30 cellular contexts compared by ENCODE assay signal in the genomic region with DNA sequence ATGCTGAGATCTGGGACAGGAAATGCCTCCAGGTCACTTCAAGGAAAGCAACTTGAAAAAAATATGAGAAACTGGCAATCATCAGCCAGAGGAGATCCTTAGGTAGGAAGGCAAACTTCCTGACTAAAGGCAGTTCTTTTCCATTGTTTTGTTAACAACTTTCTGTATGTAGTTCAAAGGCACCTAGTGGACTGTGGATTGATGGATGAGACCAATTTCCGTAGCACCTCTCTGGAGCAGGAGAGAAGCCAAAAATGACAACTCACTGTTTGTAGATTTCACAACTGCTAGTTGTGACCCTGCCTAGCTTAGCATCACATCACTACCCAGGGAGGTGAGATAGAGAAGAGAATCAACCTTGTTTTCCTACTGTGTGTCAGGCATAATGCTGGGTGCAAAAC. TPM values are rescaled to one million over a fixed set of nuclear protein-coding genes. Genes with fewer than 3 reads are reported as not detected.
DNase-seq lines count a peak whose midpoint lies in the region; ATAC-seq, FAIRE-seq and TF ChIP-seq lines count a peak whose summit lies in the region.
"Had no signal": no experiment of that assay in that cellular context is flagged by ENCODE, and none has a peak within 500 bp of the region (broad histone marks: within the 10 kb centered on the region; RNA-seq: fewer than 3 reads in every experiment).

No MANE protein-coding gene starts in this region.

- H3K9ac ChIP-seq in H1 (replicated peaks in 1 of 4; ENCODE audit: extremely low read depth in 1 of 4, low read depth in 3 of 4, low read length in 3 of 4) (no peak overlapping the region), parathyroid adenoma (no peak overlapping the region)

- H3K79me2 ChIP-seq in H1 (ENCODE audit: control insufficient read depth in 1 of 2, insufficient read depth in 2 of 2, low read length in 2 of 2): no peaks in the 10 kb centered on the region
- H3K79me2 ChIP-seq in parathyroid adenoma: no peaks in the 10 kb centered on the region

- no peak overlapping the region for H2AK5ac ChIP-seq in H1 (ENCODE audit: low read depth, low read length)

- no peaks in the 10 kb centered on the region for H3K79me1 ChIP-seq in H1 (ENCODE audit: low read depth, low read length)

- no peak overlapping the region for H3K14ac ChIP-seq in H1 (ENCODE audit: insufficient read length)

- FAIRE-seq in H1 (lab: Jason Lieb, UNC): no peak

- TF ChIP-seq CTCF in H1 (IDR thresholded peaks at IDR 0.05; ENCODE audit: control extremely low read depth in 1 of 3, insufficient read depth in 1 of 3, low read depth in 1 of 3, low read length in 3 of 3): no peak
- no peak for TF ChIP-seq CTCF in parathyroid adenoma (IDR thresholded peaks at IDR 0.05)

- H2BK5ac ChIP-seq in H1 (ENCODE audit: low read depth, low read length): peak overlapping the region; percentile 73; the same call in 1 of the 2 replicates

- DNase-seq in NCI-H226: peak; percentile 68
- no peak for DNase-seq in H1 (ENCODE audit: low read depth in 1 of 2, low spot score in 2 of 2)
- DNase-seq in kidney glomerular epithelial cell (lab: John Stamatoyannopoulos, UW): peak; percentile 48
- no peak for DNase-seq in HAP-1 (ENCODE audit: low spot score in 2 of 2)
- no peak for DNase-seq in NCI-H1694 treated with DMSO at 0.1 percent for 48 hours (lab: John Stamatoyannopoulos, UW)
- DNase-seq: activated CD4-positive, alpha-beta T cell treated with anti-CD3 and anti-CD28 coated beads for 4 hours; activated CD8-positive, alpha-beta memory T cell treated with anti-CD3 and anti-CD28 coated beads for 24 hours; activated gamma-delta T cell; activated naive CD8-positive, alpha-beta T cell treated with anti-CD3 and anti-CD28 coated beads, Interleukin-2, amount 10 ng/mL, durations not matched to agents 7 days and 5 days; Calu3; cerebellar nuclear complex; DND-41; foreskin keratinocyte; left ventricle myocardium superior; NCI-H187 treated with DMSO at 0.1 percent for 48 hours; NCI-H2171 treated with DMSO at 0.1 percent for 48 hours; NCI-H526; posterior cingulate gyrus; SHP77; stimulated activated CD4-positive, alpha-beta T cell treated with anti-CD3 and anti-CD28 coated beads, Interleukin-4, amount 100 ng/mL, for 24 hours; substantia nigra had no signal

- TF ChIP-seq RAD21 in H1 (IDR thresholded peaks at IDR 0.05 in 1 of 2, conservative IDR thresholded peaks at IDR 0.05 in 1 of 2; ENCODE audit: low read depth in 2 of 2, low read length in 2 of 2): no peak

- no peaks in the 10 kb centered on the region; a peak in 1 of 8 replicates for H3K36me3 ChIP-seq in H1 (ENCODE audit: control insufficient read depth in 2 of 4, insufficient read depth in 4 of 4, low read length in 3 of 4)
- H3K36me3 ChIP-seq in parathyroid adenoma (ENCODE audit: control insufficient read depth, insufficient read depth, low read length): no peaks in the 10 kb centered on the region
- no peaks in the 10 kb centered on the region for H3K36me3 ChIP-seq in HAP-1 (replicated peaks)

- peak overlapping the region; percentile 6 for H2BK20ac ChIP-seq in H1 (ENCODE audit: low read length)

- H4K5ac ChIP-seq in H1 (ENCODE audit: insufficient read length, low read depth, low read length): no peak overlapping the region

- H3K18ac ChIP-seq in H1 (ENCODE audit: extremely low read depth, low read length): 0 out of 2 replicates have a peak overlapping the region, but pooled peaks have one; percentile 10

- in situ Hi-C loops in HAP-1 (cut with MboI; ENCODE audit: low sequenced_read_pairs): no loop called here

- TF ChIP-seq POLR2A in H1 (IDR thresholded peaks at IDR 0.05; ENCODE audit: control extremely low read depth in 1 of 2, low read depth in 2 of 2, low read length in 2 of 2): no peak

- no peak overlapping the region for H3K23ac ChIP-seq in H1 (ENCODE audit: insufficient read length)

- H3K56ac ChIP-seq in H1 (replicated peaks; ENCODE audit: insufficient read length, low read depth, low read length): no peak overlapping the region

- no peaks in the 10 kb centered on the region for H3K23me2 ChIP-seq in H1 (ENCODE audit: low read depth, low read length)

- CTCF ChIA-PET in H1 (lab: Charles Lee; ENCODE audit: partially characterized antibody): no interaction called here

- ATAC-seq in GM19467 (IDR thresholded peaks at IDR 0.05; ENCODE audit: unreplicated experiment): no peak
- ATAC-seq in HG03442 (IDR thresholded peaks at IDR 0.05; ENCODE audit: unreplicated experiment): no peak
- ATAC-seq: foreskin keratinocyte; left ventricle myocardium superior; natural killer cell treated with Interleukin-12 subunit alpha and Interleukin-12 subunit beta and Interleukin-15 and Interleukin-18, amount 100 ng/mL, for 72 hours; Panc1; sciatic nerve; stimulated activated effector memory CD8-positive, alpha-beta T cell treated with anti-CD3 and anti-CD28 coated beads, Interleukin-12 subunit alpha, Interleukin-12 subunit beta, amount 100 ng/mL, for 72 hours had no signal

- H3K9me3 ChIP-seq in H1 (ENCODE audit: insufficient read depth in 2 of 2, low read depth in 1 of 2, low read length in 1 of 2): peaks cover 0 to 4% of the 10 kb centered on the region in 2 experiments; a peak in 1 of 4 replicates
- H3K9me3 ChIP-seq in parathyroid adenoma (ENCODE audit: control insufficient read depth, low read length): no peaks in the 10 kb centered on the region
- no peaks in the 10 kb centered on the region for H3K9me3 ChIP-seq in HAP-1

- POLR2A ChIA-PET in H1 (lab: Charles Lee; ENCODE audit: partially characterized antibody): interaction anchor here (1.1 kb wide), 1 partner anchor 35 kb away, joined by 3 read pairs; no protein-coding TSS in a partner anchor

- H3K4me3 ChIP-seq in H1 (ENCODE audit: extremely low read depth in 1 of 4, insufficient read depth in 2 of 4, low read depth in 3 of 4, low read length in 4 of 4) (no peak overlapping the region), parathyroid adenoma (ENCODE audit: low read depth, low read length) (no peak overlapping the region), HAP-1 (no peak overlapping the region)

- H3K27me3 ChIP-seq in H1 (replicated peaks in 1 of 4; ENCODE audit: control insufficient read depth in 3 of 4, extremely low read depth in 1 of 4, insufficient read depth in 3 of 4, low read length in 3 of 4) (no peaks in the 10 kb centered on the region), parathyroid adenoma (ENCODE audit: control insufficient read depth, insufficient read depth, low read length) (no peaks in the 10 kb centered on the region), HAP-1 (ENCODE audit: low read depth) (no peaks in the 10 kb centered on the region)
- H3K27me3 ChIP-seq: foreskin keratinocyte had no signal

- no peak overlapping the region for H4K91ac ChIP-seq in H1 (replicated peaks; ENCODE audit: insufficient read length, low read length)

- H2AFZ ChIP-seq in H1 (ENCODE audit: low read length) (no peak overlapping the region), parathyroid adenoma (peak overlapping the region; percentile 3)

- 94% methylated on average over 1 of the region's 1 CpG; no CpG with 5 or more reads in 1 of the 2 experiments for WGBS in H1 (ENCODE audit: extremely low coverage in 1 of 2, insufficient coverage in 1 of 2, insufficient read length in 1 of 2, insufficient replicate concordance in 2 of 2, low coverage in 1 of 2, low lambda C conversion rate in 2 of 2, missing lambda C conversion rate in 1 of 2), 2 experiments

- no peaks in the 10 kb centered on the region for H4K20me1 ChIP-seq in H1 (replicated peaks in 1 of 2; ENCODE audit: control insufficient read depth in 1 of 2, insufficient read depth in 2 of 2, low read length in 2 of 2)

- H3K4me1 ChIP-seq in H1 (replicated peaks in 1 of 4; ENCODE audit: control insufficient read depth in 3 of 4, insufficient read depth in 4 of 4, low read length in 3 of 4): peaks cover 0 to 17% (median 4%) of the 10 kb centered on the region in 4 experiments; a peak in 6 of 7 replicates
- H3K4me1 ChIP-seq in parathyroid adenoma: peaks cover 12% of the 10 kb centered on the region
- H3K4me1 ChIP-seq in HAP-1: peaks cover 9% of the 10 kb centered on the region
- H3K4me1 ChIP-seq: foreskin keratinocyte had no signal

- H2BK15ac ChIP-seq in H1 (ENCODE audit: low read length): peak overlapping the region; percentile 84; the same call in 1 of the 2 replicates

- H4K8ac ChIP-seq in H1 (ENCODE audit: extremely low read depth, insufficient read depth, low read length): no peak overlapping the region

- H2BK12ac ChIP-seq in H1 (ENCODE audit: low read depth, low read length): peak overlapping the region; percentile 82; the same call in 1 of the 2 replicates

- H2BK120ac ChIP-seq in H1 (replicated peaks; ENCODE audit: low read depth, low read length): no peak overlapping the region

- no peak for TF ChIP-seq EP300 in H1 (IDR thresholded peaks at IDR 0.05; ENCODE audit: borderline replicate concordance in 1 of 2, low read depth in 2 of 2, low read length in 2 of 2)

- H3K27ac ChIP-seq in H1 (ENCODE audit: low read depth, low read length) (no peak overlapping the region), parathyroid adenoma (peak overlapping the region; percentile 33)
- H3K27ac ChIP-seq: C4-2B, foreskin keratinocyte had no signal

- peak overlapping the region; percentile 4 to 26; a peak in 2 of 4 replicates for H3K4me2 ChIP-seq in H1 (ENCODE audit: insufficient read depth in 1 of 2, low read depth in 2 of 2, low read length in 2 of 2)
- H3K4me2 ChIP-seq in parathyroid adenoma (ENCODE audit: low read length): no peak overlapping the region

- no peak overlapping the region for H3K4ac ChIP-seq in H1 (replicated peaks; ENCODE audit: insufficient read length, low read depth, low read length)

TF ChIP-seq in H1, 55 proteins besides CTCF, POLR2A, EP300 and RAD21 (continues in another document):
- TF ChIP-seq JUND (IDR thresholded peaks at IDR 0.05; ENCODE audit: low read length) (no peak), SP4 (IDR thresholded peaks at IDR 0.05; ENCODE audit: low read length) (no peak), EGR1 (IDR thresholded peaks at IDR 0.05; ENCODE audit: borderline replicate concordance, low read depth, low read length) (no peak), CEBPB (IDR thresholded peaks at IDR 0.05; ENCODE audit: low read depth, low read length) (no peak), TCF12 (IDR thresholded peaks at IDR 0.05; ENCODE audit: low read depth, low read length) (no peak)
- TF ChIP-seq, protein P1, sequence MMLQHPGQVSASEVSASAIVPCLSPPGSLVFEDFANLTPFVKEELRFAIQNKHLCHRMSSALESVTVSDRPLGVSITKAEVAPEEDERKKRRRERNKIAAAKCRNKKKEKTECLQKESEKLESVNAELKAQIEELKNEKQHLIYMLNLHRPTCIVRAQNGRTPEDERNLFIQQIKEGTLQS (IDR thresholded peaks at IDR 0.05; ENCODE audit: insufficient read depth, low read depth, low read length): no peak

RNA-seq across cellular contexts. Expression of a gene that starts 21.8 kb away (rescaled TPM):
- not detected in 2 replicates for total RNA-seq in H1 (2021; fragmentation: NEBNext Ultra II Directional; extraction: Animal tissue kit (Norgen Biotek cat#: 25700))
- not detected in 2 replicates for polyA plus RNA-seq in H1 (2011; rRNA removed)
- polyA plus RNA-seq in H1 (2011; cell fraction: cytosol; rRNA removed): not detected
- not detected for polyA plus RNA-seq in H1 (2011; cell fraction: nucleus; rRNA removed)
- polyA plus RNA-seq in H1 (2012, experiment 1 of 2): 0.88 to 2.0 TPM (median 1.3 TPM) in 4 replicates
- not detected for polyA plus RNA-seq in H1 (2012, experiment 2 of 2)
- not detected for polyA plus RNA-seq in H1 (2013, experiment 1 of 2)
- not detected for polyA plus RNA-seq in H1 (2013, experiment 2 of 2)
- polyA minus RNA-seq in H1 (2011; rRNA and poly(A)+ RNA removed): not detected in 2 replicates
- not detected for polyA minus RNA-seq in H1 (2011; cell fraction: cytosol; rRNA and poly(A)+ RNA removed)
- not detected for polyA minus RNA-seq in H1 (2011; cell fraction: nucleus; rRNA and poly(A)+ RNA removed)
- total RNA-seq: activated naive CD8-positive, alpha-beta T cell treated with anti-CD3 and anti-CD28 coated beads, Interleukin-2, amount 10 ng/mL, durations not matched to agents 7 days and 5 days; foreskin keratinocyte; LHCN-M2; natural killer cell treated with Interleukin-12 subunit alpha and Interleukin-12 subunit beta and Interleukin-15 and Interleukin-18, amount 100 ng/mL, for 72 hours had no signal
- polyA plus RNA-seq: foreskin keratinocyte had no signal

Comparison
In these comparisons a context has a peak if more than half of its experiments do, and no peak if none do; other contexts are left out.
1. DNase-seq: peak in NCI-H226 (single experiment) and kidney glomerular epithelial cell (single experiment); none in H1 (0 of 2), HAP-1 (0 of 2) and NCI-H1694 treated with DMSO at 0.1 percent for 48 hours (single experiment).